In genomic region chr11:86576946-86577624, GRCh38 we compare ENCODE assay signal across 22 cellular contexts.
A peak's percentile ranks its signal among the peaks of the same experiment; 100 is the strongest.
DNase-seq lines count a peak whose midpoint lies in the region; ATAC-seq, FAIRE-seq and TF ChIP-seq lines count a peak whose summit lies in the region.
"Had no signal": no experiment of that assay in that cellular context is flagged by ENCODE, and none has a peak within 500 bp of the region (broad histone marks: within the 10 kb centered on the region; RNA-seq: fewer than 3 reads in every experiment).

No MANE protein-coding gene starts in this region.

- intact Hi-C loops in right cardiac atrium (cut with DNase I), result no loop called here
- intact Hi-C loops in heart left ventricle (cut with DNase I), result loop anchor here in 1 of 10 donors (5.0 kb wide), 1 partner anchor 100 kb away; no protein-coding TSS in a partner anchor

- H4K20me1 ChIP-seq in osteoblast (ENCODE audit: insufficient read depth, low read length), result no peaks in the 10 kb centered on the region

- peak overlapping the region; percentile 50 for H3K27ac ChIP-seq in right cardiac atrium (ENCODE audit: low read length)
- H3K27ac ChIP-seq in heart left ventricle, result peak overlapping the region in 5 of 12 donors; percentile 42 to 73 (median 57)
- H3K27ac ChIP-seq in cingulate gyrus (ENCODE audit: low read depth, low read length), result peak overlapping the region; percentile 8
- H3K27ac ChIP-seq in osteoblast (ENCODE audit: low read depth, low read length), result no peak overlapping the region
- H3K27ac ChIP-seq: cardiac muscle cell had no signal

- H3K4me1 ChIP-seq in right cardiac atrium (ENCODE audit: control insufficient read depth, insufficient read depth, low read length) (peaks cover 20% of the 10 kb centered on the region), heart left ventricle (peaks cover 4 to 55% (median 29%) of the 10 kb centered on the region in 12 donors), osteoblast (ENCODE audit: insufficient read depth, low read length) (peaks cover 30% of the 10 kb centered on the region)
- H3K4me1 ChIP-seq: BE2C had no signal

- TF ChIP-seq CTCF in heart left ventricle (IDR thresholded peaks at IDR 0.05), result no peak
- TF ChIP-seq CTCF in osteoblast (IDR thresholded peaks at IDR 0.05; ENCODE audit: extremely low read depth, low read depth, low read length), result no peak
- no peak for TF ChIP-seq CTCF in foreskin fibroblast (IDR thresholded peaks at IDR 0.05; ENCODE audit: low read depth, low read length)

- no peak overlapping the region for H2AFZ ChIP-seq in osteoblast (ENCODE audit: low read length)

- no peaks in the 10 kb centered on the region for H3K9me3 ChIP-seq in right cardiac atrium (ENCODE audit: control insufficient read depth, low read length)
- H3K9me3 ChIP-seq in heart left ventricle, result no peaks in the 10 kb centered on the region
- H3K9me3 ChIP-seq in osteoblast (ENCODE audit: low read depth, low read length), result no peaks in the 10 kb centered on the region
- H3K9me3 ChIP-seq: BE2C, pancreas, right lobe of liver had no signal

- no peaks in the 10 kb centered on the region for H3K36me3 ChIP-seq in heart left ventricle
- no peaks in the 10 kb centered on the region for H3K36me3 ChIP-seq in osteoblast (ENCODE audit: insufficient read depth, low read length)
- H3K36me3 ChIP-seq: BE2C, cardiac muscle cell, pancreas, right lobe of liver had no signal

- DNase-seq in right cardiac atrium, result no peak
- DNase-seq in heart left ventricle, result no peak
- no peak for DNase-seq in osteoblast (ENCODE audit: insufficient read length, low spot score, missing footprints)
- no peak for DNase-seq in GM12892 (ENCODE audit: insufficient read length)
- no peak for DNase-seq in activated gamma-delta T cell (lab: John Stamatoyannopoulos, UW)
- DNase-seq in foreskin fibroblast, result no peak
- DNase-seq: activated CD4-positive, alpha-beta memory T cell treated with anti-CD3 and anti-CD28 coated beads, Interleukin-2, amount 10 ng/mL, durations not matched to agents 7 days and 5 days; activated CD4-positive, CD25-positive, alpha-beta regulatory T cell treated with anti-CD3 and anti-CD28 coated beads, Interleukin-2, amount 50 U/mL, for 72 hours; activated effector memory CD4-positive, alpha-beta T cell treated with anti-CD3 and anti-CD28 coated beads, Interleukin-2, amount 50 U/mL, for 16 hours; BE2C; GDM1; GOT3; Karpas-422; naive thymus-derived CD4-positive, alpha-beta T cell; NCI-H510A; pancreas; right lobe of liver; trophoblast cell had no signal

- TF ChIP-seq POLR2A in heart left ventricle (IDR thresholded peaks at IDR 0.05) (no peak), GM12892 (IDR thresholded peaks at IDR 0.05; ENCODE audit: low read depth, low read length) (no peak)

- peak overlapping the region; percentile 35 for H3K4me2 ChIP-seq in osteoblast (ENCODE audit: insufficient read depth, low read length)

- no peaks in the 10 kb centered on the region for H3K79me2 ChIP-seq in osteoblast (ENCODE audit: insufficient read depth, low read length)

- H3K4me3 ChIP-seq in right cardiac atrium (ENCODE audit: low read length) (no peak overlapping the region), heart left ventricle (no peak overlapping the region), osteoblast (ENCODE audit: insufficient read depth, low read length) (no peak overlapping the region), foreskin fibroblast (ENCODE audit: low read depth in 1 of 2, low read length in 2 of 2) (no peak overlapping the region)
- H3K4me3 ChIP-seq: cardiac muscle cell, pancreas, right lobe of liver had no signal

- FAIRE-seq in GM12892 (lab: Jason Lieb, UNC), result no peak
- FAIRE-seq: TTC549 had no signal

- 90% methylated on average over 1 of the region's 1 CpG for WGBS in right cardiac atrium
- 78 to 96% (median 88%) methylated on average over 1 of the region's 1 CpG for WGBS in heart left ventricle, 4 donors

- ATAC-seq in right cardiac atrium (no peak), heart left ventricle (no peak), GM19397 (IDR thresholded peaks at IDR 0.05; ENCODE audit: unreplicated experiment) (no peak)
- ATAC-seq: naive thymus-derived CD4-positive, alpha-beta T cell had no signal

- H3K27me3 ChIP-seq in right cardiac atrium (ENCODE audit: control insufficient read depth, insufficient read depth) (no peaks in the 10 kb centered on the region), heart left ventricle (no peaks in the 10 kb centered on the region), osteoblast (ENCODE audit: insufficient read depth, low read length) (no peaks in the 10 kb centered on the region)
- H3K27me3 ChIP-seq: cardiac muscle cell, pancreas, right lobe of liver had no signal
